Comparison of ENCODE assay signal across 16 cellular contexts in genomic region chrX:9670136-9670905, GRCh38.
DNase-seq lines count a peak whose midpoint lies in the region; ATAC-seq and TF ChIP-seq lines count a peak whose summit lies in the region.
"Had no signal": no experiment of that assay in that cellular context is flagged by ENCODE, and none has a peak within 500 bp of the region (broad histone marks: within the 10 kb centered on the region; RNA-seq: fewer than 3 reads in every experiment).

No MANE protein-coding gene starts in this region.

- H3K36me3 ChIP-seq in heart right ventricle, result no peaks in the 10 kb centered on the region
- H3K36me3 ChIP-seq: upper lobe of right lung had no signal

- DNase-seq in Right ventricle myocardium superior (no peak), heart right ventricle (no peak), amniotic epithelial cell (ENCODE audit: low read depth) (peak; percentile 77), fibroblast of peridontal ligament (ENCODE audit: extremely low read depth) (peak; percentile 73), retinal pigment epithelial cell (ENCODE audit: low read depth) (peak; percentile 64), SKM-1 treated with dmso at 0.1 percent for 144 hours (lab: John Stamatoyannopoulos, UW; ENCODE audit: unreplicated experiment) (no peak)
- no peak for DNase-seq in stimulated activated naive CD4-positive, alpha-beta T cell treated with Interleukin-2 at 50 U/mL for 16 hours (lab: John Stamatoyannopoulos, UW)
- DNase-seq: activated CD4-positive, alpha-beta T cell treated with anti-CD3 and anti-CD28 coated beads, Interleukin-2, amount 10 ng/mL, durations not matched to agents 7 days and 5 days; COR-L47; glutamatergic neuron; NCI-H187; NCI-H510A treated with DMSO at 0.1 percent for 48 hours; posterior cingulate gyrus; stimulated activated naive CD8-positive, alpha-beta T cell treated with anti-CD3 and anti-CD28 coated beads, Interleukin-15, amount 100 ng/mL, for 72 hours; upper lobe of right lung had no signal

- ATAC-seq in Right ventricle myocardium superior (ENCODE audit: poor library complexity), result peak; percentile 49
- no peak for ATAC-seq in heart right ventricle
- no peak for ATAC-seq in HG03460 (IDR thresholded peaks at IDR 0.05; ENCODE audit: unreplicated experiment)
- ATAC-seq: stimulated activated naive CD8-positive, alpha-beta T cell treated with anti-CD3 and anti-CD28 coated beads, Interleukin-15, amount 100 ng/mL, for 72 hours; upper lobe of right lung had no signal

- WGBS in heart right ventricle, 2 donors, result 73 to 79% methylated on average over 9 of the region's 9 CpGs

- H3K9me3 ChIP-seq in heart right ventricle, result no peaks in the 10 kb centered on the region
- H3K9me3 ChIP-seq: upper lobe of right lung had no signal

- intact Hi-C loops in Right ventricle myocardium superior (cut with DNase I), result no loop called here
- intact Hi-C loops in heart right ventricle (cut with DNase I), result loop anchor here in 1 of 10 donors (10.0 kb wide), 1 partner anchor 206 kb away; the partner anchor contains the start of gene TBL1X

- H3K4me3 ChIP-seq in heart right ventricle (no peak overlapping the region), retinal pigment epithelial cell (ENCODE audit: low read length) (no peak overlapping the region)
- H3K4me3 ChIP-seq: upper lobe of right lung had no signal

- H3K27me3 ChIP-seq in heart right ventricle, result peaks cover 0 to 4% (median 0%) of the 10 kb centered on the region in 7 donors
- H3K27me3 ChIP-seq: upper lobe of right lung had no signal

- no peak overlapping the region for H3K27ac ChIP-seq in heart right ventricle
- H3K27ac ChIP-seq: upper lobe of right lung had no signal

- no peak for TF ChIP-seq CTCF in heart right ventricle (IDR thresholded peaks at IDR 0.05)
- no peak for TF ChIP-seq CTCF in retinal pigment epithelial cell (conservative IDR thresholded peaks at IDR 0.05; ENCODE audit: low read depth, low read length)

- H3K4me1 ChIP-seq in heart right ventricle, result no peaks in the 10 kb centered on the region
- H3K4me1 ChIP-seq: upper lobe of right lung had no signal

Comparison
In these comparisons a context has a peak if more than half of its experiments do, and no peak if none do; other contexts are left out.
1. DNase-seq: peak in amniotic epithelial cell (single experiment), fibroblast of peridontal ligament (single experiment) and retinal pigment epithelial cell (single experiment); none in Right ventricle myocardium superior (single experiment), heart right ventricle (0 of 2), SKM-1 treated with dmso at 0.1 percent for 144 hours (single experiment) and stimulated activated naive CD4-positive, alpha-beta T cell treated with Interleukin-2 at 50 U/mL for 16 hours (single experiment).